1 cellular context compared by ENCODE assay signal in genomic region chr5:133938932-133939331, GRCh38.
TF ChIP-seq lines count a peak whose summit lies in the region.

No MANE protein-coding gene starts in this region.

TF ChIP-seq in GM12878, 131 proteins besides CTCF, POLR2A, EP300 and RAD21 (continued from another document and continues in another):
- TF ChIP-seq ZBTB4 (CRISPR knock-in tag; IDR thresholded peaks at IDR 0.05) (no peak), NFXL1 (IDR thresholded peaks at IDR 0.05; ENCODE audit: borderline replicate concordance) (no peak), MTA3 (IDR thresholded peaks at IDR 0.05; ENCODE audit: borderline replicate concordance, low read length) (peak; percentile 41; the same call in 1 of the 2 replicates), HCFC1 (IDR thresholded peaks at IDR 0.05; ENCODE audit: low read length) (no peak), ZBED1 (IDR thresholded peaks at IDR 0.05; ENCODE audit: borderline replicate concordance) (no peak), FOXM1 (IDR thresholded peaks at IDR 0.05; ENCODE audit: low read depth, low read length) (peak; percentile 27; the same call in 1 of the 2 replicates), ZBTB11 (CRISPR knock-in tag; IDR thresholded peaks at IDR 0.05) (no peak), NRF1 (conservative IDR thresholded peaks at IDR 0.05; ENCODE audit: low read depth, low read length) (no peak), ASH2L (IDR thresholded peaks at IDR 0.05; ENCODE audit: borderline replicate concordance, low read depth) (no peak), CHD4 (IDR thresholded peaks at IDR 0.05) (no peak), MEF2A (IDR thresholded peaks at IDR 0.05; ENCODE audit: insufficient read depth, low read depth, low read length) (no peak), NR2C1 (IDR thresholded peaks at IDR 0.05) (no peak), MTA2 (IDR thresholded peaks at IDR 0.05; ENCODE audit: low read depth) (peak; percentile 16; the same call in 1 of the 2 replicates), JUND (IDR thresholded peaks at IDR 0.05; ENCODE audit: low read depth, low read length) (no peak), YBX1 (IDR thresholded peaks at IDR 0.05) (no peak), BMI1 (IDR thresholded peaks at IDR 0.05; ENCODE audit: borderline replicate concordance) (no peak), ZSCAN29 (IDR thresholded peaks at IDR 0.05) (no peak), POLR2AphosphoS5 (IDR thresholded peaks at IDR 0.05; ENCODE audit: low read length) (no peak), RAD51 (IDR thresholded peaks at IDR 0.05) (no peak), JUNB (IDR thresholded peaks at IDR 0.05) (no peak), STAT1 (conservative IDR thresholded peaks at IDR 0.05) (no peak), IKZF1 (conservative IDR thresholded peaks at IDR 0.05) (no peak), WRNIP1 (IDR thresholded peaks at IDR 0.05; ENCODE audit: borderline replicate concordance, low read depth, low read length) (no peak), REST (IDR thresholded peaks at IDR 0.05; ENCODE audit: low read depth, low read length) (no peak), SUPT20H (IDR thresholded peaks at IDR 0.05; ENCODE audit: borderline replicate concordance, control insufficient read depth, low read depth, low read length) (no peak), SMC3 (IDR thresholded peaks at IDR 0.05; ENCODE audit: borderline replicate concordance, low read length) (no peak), TCF3 (IDR thresholded peaks at IDR 0.05; ENCODE audit: borderline replicate concordance, insufficient read depth, low read depth, low read length) (no peak), NR2F1 (conservative IDR thresholded peaks at IDR 0.05) (peak; percentile 65)
- TF ChIP-seq, protein P1, sequence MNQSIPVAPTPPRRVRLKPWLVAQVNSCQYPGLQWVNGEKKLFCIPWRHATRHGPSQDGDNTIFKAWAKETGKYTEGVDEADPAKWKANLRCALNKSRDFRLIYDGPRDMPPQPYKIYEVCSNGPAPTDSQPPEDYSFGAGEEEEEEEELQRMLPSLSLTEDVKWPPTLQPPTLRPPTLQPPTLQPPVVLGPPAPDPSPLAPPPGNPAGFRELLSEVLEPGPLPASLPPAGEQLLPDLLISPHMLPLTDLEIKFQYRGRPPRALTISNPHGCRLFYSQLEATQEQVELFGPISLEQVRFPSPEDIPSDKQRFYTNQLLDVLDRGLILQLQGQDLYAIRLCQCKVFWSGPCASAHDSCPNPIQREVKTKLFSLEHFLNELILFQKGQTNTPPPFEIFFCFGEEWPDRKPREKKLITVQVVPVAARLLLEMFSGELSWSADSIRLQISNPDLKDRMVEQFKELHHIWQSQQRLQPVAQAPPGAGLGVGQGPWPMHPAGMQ (IDR thresholded peaks at IDR 0.05; ENCODE audit: borderline replicate concordance), result no peak
- TF ChIP-seq, protein P2, sequence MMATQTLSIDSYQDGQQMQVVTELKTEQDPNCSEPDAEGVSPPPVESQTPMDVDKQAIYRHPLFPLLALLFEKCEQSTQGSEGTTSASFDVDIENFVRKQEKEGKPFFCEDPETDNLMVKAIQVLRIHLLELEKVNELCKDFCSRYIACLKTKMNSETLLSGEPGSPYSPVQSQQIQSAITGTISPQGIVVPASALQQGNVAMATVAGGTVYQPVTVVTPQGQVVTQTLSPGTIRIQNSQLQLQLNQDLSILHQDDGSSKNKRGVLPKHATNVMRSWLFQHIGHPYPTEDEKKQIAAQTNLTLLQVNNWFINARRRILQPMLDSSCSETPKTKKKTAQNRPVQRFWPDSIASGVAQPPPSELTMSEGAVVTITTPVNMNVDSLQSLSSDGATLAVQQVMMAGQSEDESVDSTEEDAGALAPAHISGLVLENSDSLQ (IDR thresholded peaks at IDR 0.05), result no peak
- TF ChIP-seq, protein P3, sequence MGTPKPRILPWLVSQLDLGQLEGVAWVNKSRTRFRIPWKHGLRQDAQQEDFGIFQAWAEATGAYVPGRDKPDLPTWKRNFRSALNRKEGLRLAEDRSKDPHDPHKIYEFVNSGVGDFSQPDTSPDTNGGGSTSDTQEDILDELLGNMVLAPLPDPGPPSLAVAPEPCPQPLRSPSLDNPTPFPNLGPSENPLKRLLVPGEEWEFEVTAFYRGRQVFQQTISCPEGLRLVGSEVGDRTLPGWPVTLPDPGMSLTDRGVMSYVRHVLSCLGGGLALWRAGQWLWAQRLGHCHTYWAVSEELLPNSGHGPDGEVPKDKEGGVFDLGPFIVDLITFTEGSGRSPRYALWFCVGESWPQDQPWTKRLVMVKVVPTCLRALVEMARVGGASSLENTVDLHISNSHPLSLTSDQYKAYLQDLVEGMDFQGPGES (IDR thresholded peaks at IDR 0.05), result no peak
- TF ChIP-seq, protein P4, sequence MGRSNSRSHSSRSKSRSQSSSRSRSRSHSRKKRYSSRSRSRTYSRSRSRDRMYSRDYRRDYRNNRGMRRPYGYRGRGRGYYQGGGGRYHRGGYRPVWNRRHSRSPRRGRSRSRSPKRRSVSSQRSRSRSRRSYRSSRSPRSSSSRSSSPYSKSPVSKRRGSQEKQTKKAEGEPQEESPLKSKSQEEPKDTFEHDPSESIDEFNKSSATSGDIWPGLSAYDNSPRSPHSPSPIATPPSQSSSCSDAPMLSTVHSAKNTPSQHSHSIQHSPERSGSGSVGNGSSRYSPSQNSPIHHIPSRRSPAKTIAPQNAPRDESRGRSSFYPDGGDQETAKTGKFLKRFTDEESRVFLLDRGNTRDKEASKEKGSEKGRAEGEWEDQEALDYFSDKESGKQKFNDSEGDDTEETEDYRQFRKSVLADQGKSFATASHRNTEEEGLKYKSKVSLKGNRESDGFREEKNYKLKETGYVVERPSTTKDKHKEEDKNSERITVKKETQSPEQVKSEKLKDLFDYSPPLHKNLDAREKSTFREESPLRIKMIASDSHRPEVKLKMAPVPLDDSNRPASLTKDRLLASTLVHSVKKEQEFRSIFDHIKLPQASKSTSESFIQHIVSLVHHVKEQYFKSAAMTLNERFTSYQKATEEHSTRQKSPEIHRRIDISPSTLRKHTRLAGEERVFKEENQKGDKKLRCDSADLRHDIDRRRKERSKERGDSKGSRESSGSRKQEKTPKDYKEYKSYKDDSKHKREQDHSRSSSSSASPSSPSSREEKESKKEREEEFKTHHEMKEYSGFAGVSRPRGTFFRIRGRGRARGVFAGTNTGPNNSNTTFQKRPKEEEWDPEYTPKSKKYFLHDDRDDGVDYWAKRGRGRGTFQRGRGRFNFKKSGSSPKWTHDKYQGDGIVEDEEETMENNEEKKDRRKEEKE (IDR thresholded peaks at IDR 0.05), result no peak
- TF ChIP-seq, protein P5, sequence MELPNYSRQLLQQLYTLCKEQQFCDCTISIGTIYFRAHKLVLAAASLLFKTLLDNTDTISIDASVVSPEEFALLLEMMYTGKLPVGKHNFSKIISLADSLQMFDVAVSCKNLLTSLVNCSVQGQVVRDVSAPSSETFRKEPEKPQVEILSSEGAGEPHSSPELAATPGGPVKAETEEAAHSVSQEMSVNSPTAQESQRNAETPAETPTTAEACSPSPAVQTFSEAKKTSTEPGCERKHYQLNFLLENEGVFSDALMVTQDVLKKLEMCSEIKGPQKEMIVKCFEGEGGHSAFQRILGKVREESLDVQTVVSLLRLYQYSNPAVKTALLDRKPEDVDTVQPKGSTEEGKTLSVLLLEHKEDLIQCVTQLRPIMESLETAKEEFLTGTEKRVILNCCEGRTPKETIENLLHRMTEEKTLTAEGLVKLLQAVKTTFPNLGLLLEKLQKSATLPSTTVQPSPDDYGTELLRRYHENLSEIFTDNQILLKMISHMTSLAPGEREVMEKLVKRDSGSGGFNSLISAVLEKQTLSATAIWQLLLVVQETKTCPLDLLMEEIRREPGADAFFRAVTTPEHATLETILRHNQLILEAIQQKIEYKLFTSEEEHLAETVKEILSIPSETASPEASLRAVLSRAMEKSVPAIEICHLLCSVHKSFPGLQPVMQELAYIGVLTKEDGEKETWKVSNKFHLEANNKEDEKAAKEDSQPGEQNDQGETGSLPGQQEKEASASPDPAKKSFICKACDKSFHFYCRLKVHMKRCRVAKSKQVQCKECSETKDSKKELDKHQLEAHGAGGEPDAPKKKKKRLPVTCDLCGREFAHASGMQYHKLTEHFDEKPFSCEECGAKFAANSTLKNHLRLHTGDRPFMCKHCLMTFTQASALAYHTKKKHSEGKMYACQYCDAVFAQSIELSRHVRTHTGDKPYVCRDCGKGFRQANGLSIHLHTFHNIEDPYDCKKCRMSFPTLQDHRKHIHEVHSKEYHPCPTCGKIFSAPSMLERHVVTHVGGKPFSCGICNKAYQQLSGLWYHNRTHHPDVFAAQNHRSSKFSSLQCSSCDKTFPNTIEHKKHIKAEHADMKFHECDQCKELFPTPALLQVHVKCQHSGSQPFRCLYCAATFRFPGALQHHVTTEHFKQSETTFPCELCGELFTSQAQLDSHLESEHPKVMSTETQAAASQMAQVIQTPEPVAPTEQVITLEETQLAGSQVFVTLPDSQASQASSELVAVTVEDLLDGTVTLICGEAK (IDR thresholded peaks at IDR 0.05; ENCODE audit: borderline replicate concordance), result no peak
